In genomic region chr1:98429851-98430496, GRCh38 we compare ENCODE assay signal across 13 cellular contexts.
DNase-seq lines count a peak whose midpoint lies in the region; ATAC-seq and TF ChIP-seq lines count a peak whose summit lies in the region.
"Had no signal": no experiment of that assay in that cellular context is flagged by ENCODE, and none has a peak within 500 bp of the region (broad histone marks: within the 10 kb centered on the region; RNA-seq: fewer than 3 reads in every experiment).

No MANE protein-coding gene starts in this region.

- peak; percentile 0 for DNase-seq in H7
- peak; percentile 67 to 94 for DNase-seq in NCI-H2081 (lab: John Stamatoyannopoulos, UW)
- DNase-seq in putamen (ENCODE audit: low spot score), result peak; percentile 7
- DNase-seq in NK-92 (lab: John Stamatoyannopoulos, UW; ENCODE audit: unreplicated experiment), result no peak
- DNase-seq in cerebellar nuclear complex (lab: John Stamatoyannopoulos, UW), result no peak
- DNase-seq in RPMI8226, result no peak
- DNase-seq: activated naive CD8-positive, alpha-beta T cell treated with anti-CD3 and anti-CD28 coated beads, Interleukin-2, amount 10 ng/mL, durations not matched to agents 7 days and 5 days; stimulated activated CD4-positive, alpha-beta T cell treated with anti-CD3 and anti-CD28 coated beads, Interleukin-2, amount 100 ng/mL, for 24 hours; stimulated activated naive CD4-positive, alpha-beta T cell; T-helper 1 cell had no signal

- peak overlapping the region; percentile 79 for H3K27ac ChIP-seq in VCaP
- H3K27ac ChIP-seq: coronary artery had no signal

- no peak overlapping the region for H3K4me3 ChIP-seq in H7 (ENCODE audit: insufficient read depth, low read depth, low read length)
- H3K4me3 ChIP-seq: coronary artery had no signal

- H3K36me3 ChIP-seq in H7 (replicated peaks; ENCODE audit: control insufficient read depth, insufficient read depth, low read length), result no peaks in the 10 kb centered on the region

- no peaks in the 10 kb centered on the region for H3K27me3 ChIP-seq in H7 (ENCODE audit: control insufficient read depth, insufficient read depth, low read length)

- ATAC-seq in GM21619 (IDR thresholded peaks at IDR 0.05; ENCODE audit: unreplicated experiment), result no peak

- TF ChIP-seq CTCF in VCaP (conservative IDR thresholded peaks at IDR 0.05), result no peak

Comparison
In these comparisons a context has a peak if more than half of its experiments do, and no peak if none do; other contexts are left out.
1. DNase-seq: peak in H7 (single experiment), NCI-H2081 (2 of 2) and putamen (single experiment); none in NK-92 (single experiment), cerebellar nuclear complex (0 of 2) and RPMI8226 (single experiment).